19 cellular contexts compared by ENCODE assay signal in the genomic region with DNA sequence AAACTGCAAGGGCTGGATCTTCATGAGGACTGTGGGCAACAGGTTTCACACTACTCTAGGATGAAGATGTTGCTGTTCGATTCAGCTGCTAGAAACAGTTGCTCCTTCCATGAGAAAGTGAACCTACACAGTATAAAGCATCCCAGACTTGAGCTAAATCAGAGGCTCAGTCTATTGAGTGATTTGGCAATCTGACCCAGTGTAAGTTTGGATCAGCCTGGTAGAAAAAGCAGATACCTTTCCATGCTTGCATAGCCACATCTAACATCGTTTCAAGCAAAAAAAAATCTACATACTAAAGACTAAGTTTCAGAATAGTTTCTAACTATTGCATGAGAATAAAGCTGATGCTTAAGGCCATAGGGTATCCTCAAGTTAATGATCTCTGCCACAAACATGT. TPM values are rescaled to one million over a fixed set of nuclear protein-coding genes. Genes with fewer than 3 reads are reported as not detected.
"Had no signal": no experiment of that assay in that cellular context is flagged by ENCODE, and none has a peak within 500 bp of the region (broad histone marks: within the 10 kb centered on the region; RNA-seq: fewer than 3 reads in every experiment).

No MANE protein-coding gene starts in this region.

- H3K4me3 ChIP-seq: left lung, lung, upper lobe of left lung had no signal

- H3K27ac ChIP-seq: brain microvascular endothelial cell, foreskin keratinocyte, left lung, upper lobe of left lung had no signal

- DNase-seq: activated CD4-positive, alpha-beta T cell treated with anti-CD3 and anti-CD28 coated beads for 48 hours; activated CD4-positive, CD25-positive, alpha-beta regulatory T cell; activated naive CD4-positive, alpha-beta T cell treated with Interleukin-2 at 50 U/mL for 16 hours; brain microvascular endothelial cell; central memory CD4-positive, alpha-beta T cell; dermis blood vessel endothelial cell; effector CD8-positive, alpha-beta T cell; foreskin keratinocyte; immature natural killer cell; kidney glomerular epithelial cell; left lung; naive thymus-derived CD8-positive, alpha-beta T cell; retina; stimulated activated CD4-positive, alpha-beta T cell treated with anti-CD3 and anti-CD28 coated beads, Interleukin-4, amount 100 ng/mL, for 1 hour; stimulated activated naive CD4-positive, alpha-beta T cell; T-helper 17 cell; upper lobe of left lung had no signal

- H3K27me3 ChIP-seq: brain microvascular endothelial cell, foreskin keratinocyte, left lung, upper lobe of left lung had no signal

- ATAC-seq: foreskin keratinocyte; left lung; naive thymus-derived CD8-positive, alpha-beta T cell; T-helper 17 cell had no signal

- H3K9me3 Mint-ChIP-seq: immature natural killer cell; naive thymus-derived CD8-positive, alpha-beta T cell had no signal

- H3K9me3 ChIP-seq: left lung, upper lobe of left lung had no signal

- H3K4me3 Mint-ChIP-seq: immature natural killer cell; naive thymus-derived CD8-positive, alpha-beta T cell; T-helper 17 cell had no signal

- H3K27me3 Mint-ChIP-seq: naive thymus-derived CD8-positive, alpha-beta T cell; T-helper 17 cell had no signal

RNA-seq across cellular contexts. Expression of gene STAB1, which starts 45.9 kb away (rescaled TPM):
- total RNA-seq: foreskin keratinocyte, SK-MEL-5 had no signal
- polyA plus RNA-seq: naive thymus-derived CD8-positive, alpha-beta T cell had no signal
